In the genomic region with DNA sequence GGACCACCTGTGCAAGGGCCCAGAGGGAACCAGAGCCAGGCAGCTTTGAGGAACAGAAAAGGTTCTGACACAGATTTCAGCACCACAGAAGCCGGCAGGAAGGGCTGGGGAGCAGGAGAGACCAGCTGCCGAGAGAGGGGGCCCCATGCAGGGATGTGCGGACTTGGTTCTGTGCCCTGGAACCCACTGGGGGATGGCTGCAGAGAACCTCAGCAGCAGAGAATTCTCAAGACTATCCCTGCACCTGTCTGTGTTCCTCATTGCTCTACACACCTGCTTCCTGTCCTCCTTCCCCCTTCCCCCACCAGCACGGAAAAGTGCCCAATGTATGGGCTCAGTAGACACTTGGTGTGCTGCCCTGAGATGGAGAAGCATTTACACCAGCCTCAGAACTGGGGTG, we compare ENCODE assay signal across 28 cellular contexts. TPM values are rescaled to one million over a fixed set of nuclear protein-coding genes. Genes with fewer than 3 reads are reported as not detected.
"Had no signal": no experiment of that assay in that cellular context is flagged by ENCODE, and none has a peak within 500 bp of the region (broad histone marks: within the 10 kb centered on the region; RNA-seq: fewer than 3 reads in every experiment).

No MANE protein-coding gene starts in this region.

- H3K4me1 Mint-ChIP-seq: activated naive CD8-positive, alpha-beta T cell treated with anti-CD3 and anti-CD28 coated beads, Interleukin-2, amount 50 U/mL, for 24 hours; brain; central memory CD8-positive, alpha-beta T cell had no signal

- H3K4me3 Mint-ChIP-seq: activated naive CD8-positive, alpha-beta T cell treated with anti-CD3 and anti-CD28 coated beads, Interleukin-2, amount 50 U/mL, for 24 hours; activated T-cell treated with anti-CD3 and anti-CD28 coated beads, Interleukin-2, amount 50 U/mL, for 24 hours; brain; central memory CD8-positive, alpha-beta T cell; T-helper 1 cell treated with Interleukin-12 subunit alpha and Interleukin-12 subunit beta and Interleukin-4 antibody, amounts not matched to agents 30 μg/mL and 1 μg/mL, for 36 hours had no signal

- H3K27me3 ChIP-seq: SJSA1 had no signal

- DNase-seq: activated CD4-positive, alpha-beta T cell treated with anti-CD3 and anti-CD28 coated beads for 48 hours; activated CD4-positive, alpha-beta T cell treated with anti-CD3 and anti-CD28 coated beads, Interleukin-2, amount 50 U/mL, for 48 hours; activated CD4-positive, CD25-positive, alpha-beta regulatory T cell treated with anti-CD3 and anti-CD28 coated beads, Interleukin-2, amount 50 U/mL, for 72 hours; activated effector memory CD4-positive, alpha-beta T cell treated with anti-CD3 and anti-CD28 coated beads, Interleukin-2, amount 50 U/mL, for 16 hours; activated naive CD4-positive, alpha-beta T cell treated with Interleukin-2 at 50 U/mL for 16 hours; activated naive CD8-positive, alpha-beta T cell treated with anti-CD3 and anti-CD28 coated beads, Interleukin-2, amount 50 U/mL, for 24 hours; activated T-cell treated with anti-CD3 and anti-CD28 coated beads, Interleukin-2, amount 50 U/mL, for 24 hours; amniotic stem cell; KBM-7; NCI-H1048; NCI-H146; NCI-H187 treated with DMSO at 0.1 percent for 48 hours; NCI-H2081 treated with DMSO at 0.1 percent for 48 hours; NCI-H446; NCI-H524; PC-9; SHP77 had no signal

- H3K9me3 ChIP-seq: SJSA1 had no signal

- H3K27ac Mint-ChIP-seq: activated naive CD4-positive, alpha-beta T cell treated with anti-CD3 and anti-CD28 coated beads, Interleukin-2, amount 50 U/mL, for 72 hours; activated naive CD8-positive, alpha-beta T cell treated with anti-CD3 and anti-CD28 coated beads, Interleukin-2, amount 50 U/mL, for 24 hours; activated T-cell treated with anti-CD3 and anti-CD28 coated beads, Interleukin-2, amount 50 U/mL, for 24 hours; brain; T-helper 1 cell treated with Interleukin-12 subunit alpha and Interleukin-12 subunit beta and Interleukin-4 antibody, amounts not matched to agents 30 μg/mL and 1 μg/mL, for 36 hours had no signal

- H3K27ac ChIP-seq: PC-9, SJSA1 had no signal

- H3K36me3 Mint-ChIP-seq: activated naive CD4-positive, alpha-beta T cell treated with anti-CD3 and anti-CD28 coated beads, Interleukin-2, amount 50 U/mL, for 72 hours; brain had no signal

- H2AFZ ChIP-seq: PC-9 had no signal

- H3K9me3 Mint-ChIP-seq: central memory CD8-positive, alpha-beta T cell had no signal

- H3K4me2 ChIP-seq: PC-9 had no signal

- ATAC-seq: activated naive CD4-positive, alpha-beta T cell treated with anti-CD3 and anti-CD28 coated beads, Interleukin-2, amount 50 U/mL, for 72 hours; activated naive CD8-positive, alpha-beta T cell treated with anti-CD3 and anti-CD28 coated beads, Interleukin-2, amount 50 U/mL, for 24 hours; SK-N-SH treated with all-trans-retinoic acid at 6 μM for 48 hours had no signal

- H3K4me1 ChIP-seq: SJSA1 had no signal

- H3K4me3 ChIP-seq: PC-9, SJSA1 had no signal

RNA-seq across cellular contexts. Expression of a gene that starts 3.2 kb away (rescaled TPM):
- total RNA-seq: activated CD8-positive, alpha-beta memory T cell treated with anti-CD3 and anti-CD28 coated beads for 36 hours; activated naive CD4-positive, alpha-beta T cell treated with anti-CD3 and anti-CD28 coated beads, Interleukin-2, amount 50 U/mL, for 72 hours; astrocyte; LHCN-M2; M059J; PC-9; RPMI7951; SJSA1 had no signal

RNA-seq across cellular contexts. Expression of a gene that starts 20.2 kb away (rescaled TPM):
- total RNA-seq: activated CD8-positive, alpha-beta memory T cell treated with anti-CD3 and anti-CD28 coated beads for 36 hours; activated naive CD4-positive, alpha-beta T cell treated with anti-CD3 and anti-CD28 coated beads, Interleukin-2, amount 50 U/mL, for 72 hours; LHCN-M2; M059J; PC-9; RPMI7951; SJSA1 had no signal

RNA-seq across cellular contexts. Expression of a gene that starts 36.4 kb away (rescaled TPM):
- total RNA-seq: activated CD8-positive, alpha-beta memory T cell treated with anti-CD3 and anti-CD28 coated beads for 36 hours; activated naive CD4-positive, alpha-beta T cell treated with anti-CD3 and anti-CD28 coated beads, Interleukin-2, amount 50 U/mL, for 72 hours; astrocyte; LHCN-M2; M059J; PC-9; RPMI7951; SJSA1 had no signal
